25 cellular contexts compared by ENCODE assay signal in the genomic region with DNA sequence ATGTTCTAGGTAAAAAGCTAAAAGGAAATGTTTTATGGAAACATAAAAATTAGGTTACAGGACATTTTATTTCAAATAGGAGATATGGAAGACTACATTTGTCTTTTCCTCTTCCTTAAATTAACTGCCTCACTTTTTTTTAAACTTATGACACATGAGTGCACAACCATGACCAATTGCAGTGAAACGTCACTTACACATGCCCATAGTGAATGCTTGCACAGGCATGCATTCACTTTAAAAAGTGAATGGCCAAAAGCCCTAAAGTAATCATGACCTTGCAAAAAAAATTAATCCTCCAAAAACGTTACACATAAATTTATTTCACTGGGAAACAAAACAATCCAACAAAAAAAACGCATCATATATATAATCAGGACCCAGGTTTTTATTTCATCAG.
"Had no signal": no experiment of that assay in that cellular context is flagged by ENCODE, and none has a peak within 500 bp of the region (broad histone marks: within the 10 kb centered on the region; RNA-seq: fewer than 3 reads in every experiment).

No MANE protein-coding gene starts in this region.

- H3K79me2 ChIP-seq: parathyroid adenoma had no signal

- H3K9me3 ChIP-seq: ovary, psoas muscle, right lobe of liver, stomach, thoracic aorta, thyroid gland, vagina had no signal

- H3K9ac ChIP-seq: neural progenitor cell, parathyroid adenoma had no signal

- H2AFZ ChIP-seq: neural progenitor cell, parathyroid adenoma had no signal

- H3K27me3 ChIP-seq: neural progenitor cell, ovary, right lobe of liver, sigmoid colon, stomach, thyroid gland, tibial nerve, upper lobe of left lung, vagina had no signal

- H3K4me2 ChIP-seq: neural progenitor cell had no signal

- H3K27ac ChIP-seq: neural progenitor cell, ovary, parathyroid adenoma, psoas muscle, right lobe of liver, sigmoid colon, stomach, thoracic aorta, thyroid gland, tibial nerve, upper lobe of left lung, vagina had no signal

- H3K4me1 ChIP-seq: neural progenitor cell, parathyroid adenoma, psoas muscle, right lobe of liver, sigmoid colon, stomach, thyroid gland, tibial nerve, upper lobe of left lung, vagina had no signal

- H3K4me3 ChIP-seq: neural progenitor cell, ovary, psoas muscle, right lobe of liver, sigmoid colon, stomach, thoracic aorta, thyroid gland, tibial nerve, upper lobe of left lung, vagina had no signal

- H3K36me3 ChIP-seq: neural progenitor cell, ovary, right lobe of liver, sigmoid colon, stomach, thoracic aorta, thyroid gland, tibial nerve, upper lobe of left lung, vagina had no signal

- FAIRE-seq: small intestine, urothelium cell line had no signal

- ATAC-seq: psoas muscle; right cardiac atrium; right lobe of liver; stimulated activated effector memory CD8-positive, alpha-beta T cell treated with anti-CD3 and anti-CD28 coated beads, Interleukin-12 subunit alpha, Interleukin-12 subunit beta, amount 100 ng/mL, for 72 hours; stimulated activated naive B cell treated with anti-CD40 and anti-IgM and Interleukin-4, amounts not matched to agents 10 μg/mL and 1 μg/mL and 100 μg/mL, for 72 hours had no signal

- DNase-seq: occipital lobe; ovary; posterior cingulate gyrus; psoas muscle; right cardiac atrium; right lobe of liver; sigmoid colon; small intestine; stimulated activated CD4-positive, alpha-beta T cell treated with anti-CD3 and anti-CD28 coated beads, Interleukin-15, amount 100 ng/mL, for 24 hours; stimulated activated CD4-positive, alpha-beta T cell treated with anti-CD3 and anti-CD28 coated beads, Interleukin-2, amount 100 ng/mL, for 24 hours; stimulated activated CD4-positive, alpha-beta T cell treated with anti-CD3 and anti-CD28 coated beads, Interleukin-2, amount 100 ng/mL, for 48 hours; stimulated activated CD4-positive, alpha-beta T cell treated with anti-CD3 and anti-CD28 coated beads, Interleukin-4, amount 100 ng/mL, for 24 hours; stimulated activated naive B cell treated with anti-CD40 and anti-IgM and Interleukin-4, amounts not matched to agents 10 μg/mL and 1 μg/mL and 100 μg/mL, for 72 hours; stimulated activated naive CD4-positive, alpha-beta T cell treated with Interleukin-2 at 50 U/mL for 16 hours; stomach; thyroid gland; trophoblast cell; upper lobe of left lung had no signal
